Comparison of ENCODE assay signal across 9 cellular contexts in the genomic region with DNA sequence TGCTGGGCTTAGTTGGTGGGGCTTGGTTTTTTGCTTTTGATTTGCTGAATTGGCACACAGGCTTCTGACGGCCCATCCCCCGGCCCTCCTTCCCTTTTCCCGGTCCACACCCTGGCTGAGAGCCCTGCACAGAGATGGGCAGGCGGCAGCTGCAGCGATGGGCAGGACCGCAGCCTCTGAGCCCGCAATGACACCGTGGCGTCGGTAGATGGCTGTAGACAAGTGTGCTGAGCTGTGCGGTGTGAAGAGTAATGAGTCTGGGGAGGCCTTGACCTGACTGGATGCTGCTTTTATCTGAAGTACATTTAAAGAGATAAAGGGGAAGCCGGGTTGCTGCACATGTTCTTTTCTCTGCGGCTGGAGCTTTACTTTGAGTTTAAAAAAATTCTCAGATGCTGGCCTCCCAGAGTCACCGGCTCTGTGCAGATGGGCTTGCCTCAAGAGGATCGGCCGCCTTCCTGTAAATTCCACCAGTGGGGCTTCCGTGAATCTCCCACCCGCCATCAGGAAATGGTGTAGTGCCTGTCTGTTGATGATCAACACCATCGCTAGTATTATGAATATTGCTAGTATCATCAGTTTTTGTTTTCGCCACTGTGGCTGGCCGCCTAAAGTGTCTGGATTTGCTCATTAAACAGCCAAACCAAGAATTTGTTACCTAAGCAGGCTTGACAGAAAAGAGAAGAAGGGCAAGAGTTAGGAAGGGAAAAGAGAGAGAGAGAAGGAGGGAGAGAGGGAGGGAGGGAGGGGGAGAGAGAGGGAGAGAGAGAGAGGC.
DNase-seq lines count a peak whose midpoint lies in the region; ATAC-seq and TF ChIP-seq lines count a peak whose summit lies in the region.
"Had no signal": no experiment of that assay in that cellular context is flagged by ENCODE, and none has a peak within 500 bp of the region (broad histone marks: within the 10 kb centered on the region; RNA-seq: fewer than 3 reads in every experiment).

No MANE protein-coding gene starts in this region.

- no peaks in the 10 kb centered on the region for H3K9me3 ChIP-seq in neuronal stem cell (replicated peaks in 1 of 2; ENCODE audit: control insufficient read depth in 2 of 2, insufficient read depth in 1 of 2, low read depth in 1 of 2, low read length in 2 of 2)

- H3K4me2 ChIP-seq in neuronal stem cell (ENCODE audit: insufficient read depth, low read length, poor library complexity, severe bottlenecking): no peak overlapping the region

- no peak overlapping the region for H4K91ac ChIP-seq in neuronal stem cell (ENCODE audit: low read depth, low read length, poor library complexity)

- peaks cover 0 to 7% (median 0%) of the 10 kb centered on the region in 3 experiments for H3K27me3 ChIP-seq in neuronal stem cell (ENCODE audit: control insufficient read depth in 3 of 3, insufficient read depth in 3 of 3, low read depth in 1 of 3, low read length in 3 of 3)

- H3K27ac ChIP-seq in neuronal stem cell (replicated peaks; ENCODE audit: low read length): no peak overlapping the region

- H3K4ac ChIP-seq in neuronal stem cell (ENCODE audit: low read length): no peak overlapping the region

- H3K18ac ChIP-seq in neuronal stem cell (ENCODE audit: low read length): no peak overlapping the region

- H2AK5ac ChIP-seq in neuronal stem cell (ENCODE audit: low read depth, low read length): no peak overlapping the region

- TF ChIP-seq CTCF in chondrocyte (IDR thresholded peaks at IDR 0.05) (no peak), foreskin fibroblast (IDR thresholded peaks at IDR 0.05; ENCODE audit: low read depth, low read length) (no peak)

- H3K9ac ChIP-seq in neuronal stem cell (ENCODE audit: low read depth, low read length, poor library complexity): no peak overlapping the region

- H3K4me3 ChIP-seq in neuronal stem cell (ENCODE audit: low read length in 2 of 2): no peak overlapping the region
- H3K4me3 ChIP-seq in foreskin fibroblast (ENCODE audit: low read depth in 1 of 2, low read length in 2 of 2): no peak overlapping the region

- peak; percentile 82 for DNase-seq in ELF-1 (ENCODE audit: low read depth, low spot score)
- DNase-seq in NCI-H2081 (lab: John Stamatoyannopoulos, UW): peak; percentile 40 to 66
- DNase-seq in ecto neural progenitor cell (ENCODE audit: low spot score): peak; percentile 79
- peak; percentile 48 for DNase-seq in neuronal stem cell (ENCODE audit: low spot score)
- DNase-seq in chondrocyte (ENCODE audit: low spot score): no peak
- no peak for DNase-seq in foreskin fibroblast

- H3K4me3 Mint-ChIP-seq in chondrocyte (ENCODE audit: unreplicated experiment): no peak overlapping the region
- H3K4me3 Mint-ChIP-seq: activated naive CD8-positive, alpha-beta T cell had no signal

- peaks cover 0 to 5% of the 10 kb centered on the region in 2 donors for H3K4me1 ChIP-seq in neuronal stem cell (ENCODE audit: control insufficient read depth in 2 of 2, insufficient read depth in 1 of 2, low read depth in 1 of 2, low read length in 2 of 2)

- no peaks in the 10 kb centered on the region for H3K36me3 Mint-ChIP-seq in chondrocyte (ENCODE audit: low read depth)
- H3K36me3 Mint-ChIP-seq: activated naive CD8-positive, alpha-beta T cell had no signal

- no peaks in the 10 kb centered on the region for H3K4me1 Mint-ChIP-seq in chondrocyte (ENCODE audit: low read depth)

- H2BK12ac ChIP-seq in neuronal stem cell (ENCODE audit: low read length): no peak overlapping the region

- no peak overlapping the region for H2BK5ac ChIP-seq in neuronal stem cell (ENCODE audit: low read length)

- no peaks in the 10 kb centered on the region for H3K36me3 ChIP-seq in neuronal stem cell (replicated peaks in 1 of 2; ENCODE audit: control insufficient read depth in 2 of 2, insufficient read depth in 2 of 2, low read length in 2 of 2)

- no peak overlapping the region for H4K8ac ChIP-seq in neuronal stem cell (ENCODE audit: low read depth, low read length)

- H3K79me1 ChIP-seq in neuronal stem cell (ENCODE audit: low read depth, low read length): no peaks in the 10 kb centered on the region

- no peak overlapping the region for H3K14ac ChIP-seq in neuronal stem cell (ENCODE audit: low read length)

- H3K9me3 Mint-ChIP-seq in chondrocyte (ENCODE audit: low read depth): no peaks in the 10 kb centered on the region

- no peak overlapping the region for H2AFZ ChIP-seq in neuronal stem cell (ENCODE audit: low read length)

- H3K27ac Mint-ChIP-seq in chondrocyte (ENCODE audit: unreplicated experiment): no peak overlapping the region
- H3K27ac Mint-ChIP-seq: activated naive CD8-positive, alpha-beta T cell had no signal

- H2BK120ac ChIP-seq in neuronal stem cell (ENCODE audit: low read depth, low read length): no peak overlapping the region

- WGBS in neuronal stem cell (ENCODE audit: extremely low coverage in 2 of 2, insufficient read length in 2 of 2, insufficient replicate concordance in 1 of 2), 2 donors: no CpG with 5 or more reads among the region's 21 CpGs

- no peak for ATAC-seq in HG03378 (IDR thresholded peaks at IDR 0.05; ENCODE audit: unreplicated experiment)
- ATAC-seq in HG03432 (IDR thresholded peaks at IDR 0.05; ENCODE audit: unreplicated experiment): no peak

- H3K23ac ChIP-seq in neuronal stem cell (ENCODE audit: low read depth, low read length, poor library complexity): no peak overlapping the region

- no peak overlapping the region for H2BK15ac ChIP-seq in neuronal stem cell (ENCODE audit: low read length)

- H3K27me3 Mint-ChIP-seq in chondrocyte (ENCODE audit: low read depth): peaks cover 7% of the 10 kb centered on the region
- H3K27me3 Mint-ChIP-seq: activated naive CD8-positive, alpha-beta T cell had no signal

Comparison
In these comparisons a context has a peak if more than half of its experiments do, and no peak if none do; other contexts are left out.
1. DNase-seq: peak in ELF-1 (single experiment), NCI-H2081 (2 of 2), ecto neural progenitor cell (single experiment) and neuronal stem cell (single experiment); none in chondrocyte (single experiment) and foreskin fibroblast (0 of 2).